Comparison of ENCODE assay signal across 1 cellular context in the genomic region with DNA sequence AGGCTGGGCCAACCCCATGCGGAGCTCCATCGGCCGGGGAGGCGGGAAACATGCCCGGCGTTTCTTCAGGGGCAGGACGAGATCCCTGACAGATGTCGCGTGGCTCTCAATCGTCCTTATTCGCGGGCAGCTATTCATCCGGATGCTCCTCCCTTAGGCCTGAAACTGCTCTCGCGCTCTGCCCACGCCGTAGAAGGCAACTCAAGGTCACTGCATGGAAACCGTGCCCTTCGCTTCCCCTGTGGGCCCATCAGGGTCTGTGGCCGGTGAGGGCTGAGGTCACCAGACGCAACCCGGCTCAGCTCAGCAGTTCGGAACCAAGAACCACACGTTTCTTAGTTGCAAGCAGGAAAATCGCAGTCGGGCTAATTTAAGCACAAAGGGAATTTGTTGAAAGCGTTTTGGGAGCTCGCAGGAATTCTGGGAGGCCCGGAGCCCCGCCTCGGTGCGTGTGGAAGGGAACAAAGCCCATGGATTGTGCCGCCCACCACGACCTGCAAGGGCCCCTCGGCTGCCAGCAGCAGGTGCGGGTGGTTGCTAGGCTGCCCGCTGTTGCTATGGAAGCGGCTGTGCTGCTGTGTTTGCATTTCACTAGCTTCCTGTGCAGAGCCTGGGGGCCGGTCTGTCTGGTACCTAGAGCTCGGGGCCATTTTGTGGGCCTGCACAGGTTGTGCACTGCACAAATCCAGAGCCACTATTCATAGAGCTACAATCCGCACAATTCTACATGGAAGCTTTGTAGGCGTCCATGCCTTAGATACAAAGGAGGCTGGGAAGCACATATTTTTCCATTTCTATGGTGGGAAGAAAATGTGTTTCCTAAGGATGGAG.
TF ChIP-seq lines count a peak whose summit lies in the region.

No MANE protein-coding gene starts in this region.

TF ChIP-seq in HepG2, 621 proteins besides CTCF, POLR2A, EP300 and RAD21 (continued from another document):
- TF ChIP-seq, protein P1, sequence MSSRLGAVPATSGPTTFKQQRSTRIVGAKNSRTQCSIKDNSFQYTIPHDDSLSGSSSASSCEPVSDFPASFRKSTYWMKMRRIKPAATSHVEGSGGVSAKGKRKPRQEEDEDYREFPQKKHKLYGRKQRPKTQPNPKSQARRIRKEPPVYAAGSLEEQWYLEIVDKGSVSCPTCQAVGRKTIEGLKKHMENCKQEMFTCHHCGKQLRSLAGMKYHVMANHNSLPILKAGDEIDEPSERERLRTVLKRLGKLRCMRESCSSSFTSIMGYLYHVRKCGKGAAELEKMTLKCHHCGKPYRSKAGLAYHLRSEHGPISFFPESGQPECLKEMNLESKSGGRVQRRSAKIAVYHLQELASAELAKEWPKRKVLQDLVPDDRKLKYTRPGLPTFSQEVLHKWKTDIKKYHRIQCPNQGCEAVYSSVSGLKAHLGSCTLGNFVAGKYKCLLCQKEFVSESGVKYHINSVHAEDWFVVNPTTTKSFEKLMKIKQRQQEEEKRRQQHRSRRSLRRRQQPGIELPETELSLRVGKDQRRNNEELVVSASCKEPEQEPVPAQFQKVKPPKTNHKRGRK (CRISPR knock-in tag; IDR thresholded peaks at IDR 0.05), result no peak
- TF ChIP-seq ZNF780A (CRISPR knock-in tag; IDR thresholded peaks at IDR 0.05) (no peak), ZNF260 (CRISPR knock-in tag; IDR thresholded peaks at IDR 0.05; ENCODE audit: borderline replicate concordance, low read depth) (no peak), MTF2 (CRISPR knock-in tag; IDR thresholded peaks at IDR 0.05; ENCODE audit: borderline replicate concordance) (no peak), AGO1 (IDR thresholded peaks at IDR 0.05; ENCODE audit: low read depth, low read length, poor library complexity, severe bottlenecking) (peak; percentile 93), PRMT3 (CRISPR knock-in tag; IDR thresholded peaks at IDR 0.05; ENCODE audit: borderline replicate concordance, low read depth) (no peak), MAFG (CRISPR knock-in tag; IDR thresholded peaks at IDR 0.05) (no peak), AGO2 (optimal IDR thresholded peaks at IDR 0.05; ENCODE audit: low read depth, low read length) (peak; percentile 88), HNRNPK (IDR thresholded peaks at IDR 0.05; ENCODE audit: low read depth, low read length, poor library complexity, severe bottlenecking) (no peak), SCMH1 (CRISPR knock-in tag; IDR thresholded peaks at IDR 0.05; ENCODE audit: borderline replicate concordance) (no peak), HCFC1 (IDR thresholded peaks at IDR 0.05; ENCODE audit: low read depth, low read length) (peak; percentile 11; the same call in 1 of the 2 replicates), ARID2 (CRISPR knock-in tag; IDR thresholded peaks at IDR 0.05; ENCODE audit: borderline replicate concordance) (no peak), TBX3 (IDR thresholded peaks at IDR 0.05; ENCODE audit: borderline replicate concordance) (no peak), TMF1 (CRISPR knock-in tag; IDR thresholded peaks at IDR 0.05; ENCODE audit: low read depth) (no peak; the same call in 1 of the 2 replicates), ZNF335 (CRISPR knock-in tag; IDR thresholded peaks at IDR 0.05) (no peak), ZNF234 (CRISPR knock-in tag; conservative IDR thresholded peaks at IDR 0.05) (no peak), FOXA1 (IDR thresholded peaks at IDR 0.05) (no peak), FOXA1 (CRISPR knock-in tag; IDR thresholded peaks at IDR 0.05) (peak; percentile 83), SNAPC2 (CRISPR knock-in tag; IDR thresholded peaks at IDR 0.05) (no peak), SMAD1 (CRISPR knock-in tag; IDR thresholded peaks at IDR 0.05; ENCODE audit: borderline replicate concordance, low read depth) (no peak), RFX5 (IDR thresholded peaks at IDR 0.05; ENCODE audit: low read depth, low read length) (peak; percentile 69; the same call in 1 of the 2 replicates), SRSF1 (optimal IDR thresholded peaks at IDR 0.05; ENCODE audit: low read depth, low read length) (peak; percentile 53), ZNF207 (IDR thresholded peaks at IDR 0.05; ENCODE audit: borderline replicate concordance) (no peak), GABPB1 (CRISPR knock-in tag; IDR thresholded peaks at IDR 0.05) (peak; percentile 74), ZNF343 (CRISPR knock-in tag; IDR thresholded peaks at IDR 0.05) (no peak), CCAR2 (optimal IDR thresholded peaks at IDR 0.05; ENCODE audit: low read depth, low read length) (peak; percentile 40), JUN (CRISPR knock-in tag; IDR thresholded peaks at IDR 0.05) (no peak), ZNF143 (CRISPR knock-in tag; IDR thresholded peaks at IDR 0.05) (peak; percentile 69; the same call in 1 of the 2 replicates), CHD2 (IDR thresholded peaks at IDR 0.05; ENCODE audit: low read depth, low read length) (peak; percentile 84), ZNF569 (CRISPR knock-in tag; IDR thresholded peaks at IDR 0.05; ENCODE audit: borderline replicate concordance) (0 out of 2 replicates have a peak, but pooled peaks have one; percentile 39)
- TF ChIP-seq, protein P2, sequence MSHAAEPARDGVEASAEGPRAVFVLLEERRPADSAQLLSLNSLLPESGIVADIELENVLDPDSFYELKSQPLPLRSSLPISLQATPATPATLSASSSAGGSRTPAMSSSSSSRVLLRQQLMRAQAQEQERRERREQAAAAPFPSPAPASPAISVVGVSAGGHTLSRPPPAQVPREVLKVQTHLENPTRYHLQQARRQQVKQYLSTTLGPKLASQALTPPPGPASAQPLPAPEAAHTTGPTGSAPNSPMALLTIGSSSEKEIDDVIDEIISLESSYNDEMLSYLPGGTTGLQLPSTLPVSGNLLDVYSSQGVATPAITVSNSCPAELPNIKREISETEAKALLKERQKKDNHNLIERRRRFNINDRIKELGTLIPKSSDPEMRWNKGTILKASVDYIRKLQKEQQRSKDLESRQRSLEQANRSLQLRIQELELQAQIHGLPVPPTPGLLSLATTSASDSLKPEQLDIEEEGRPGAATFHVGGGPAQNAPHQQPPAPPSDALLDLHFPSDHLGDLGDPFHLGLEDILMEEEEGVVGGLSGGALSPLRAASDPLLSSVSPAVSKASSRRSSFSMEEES (CRISPR knock-in tag; IDR thresholded peaks at IDR 0.05), result 0 out of 2 replicates have a peak, but pooled peaks have one; percentile 49
- TF ChIP-seq, protein P3, sequence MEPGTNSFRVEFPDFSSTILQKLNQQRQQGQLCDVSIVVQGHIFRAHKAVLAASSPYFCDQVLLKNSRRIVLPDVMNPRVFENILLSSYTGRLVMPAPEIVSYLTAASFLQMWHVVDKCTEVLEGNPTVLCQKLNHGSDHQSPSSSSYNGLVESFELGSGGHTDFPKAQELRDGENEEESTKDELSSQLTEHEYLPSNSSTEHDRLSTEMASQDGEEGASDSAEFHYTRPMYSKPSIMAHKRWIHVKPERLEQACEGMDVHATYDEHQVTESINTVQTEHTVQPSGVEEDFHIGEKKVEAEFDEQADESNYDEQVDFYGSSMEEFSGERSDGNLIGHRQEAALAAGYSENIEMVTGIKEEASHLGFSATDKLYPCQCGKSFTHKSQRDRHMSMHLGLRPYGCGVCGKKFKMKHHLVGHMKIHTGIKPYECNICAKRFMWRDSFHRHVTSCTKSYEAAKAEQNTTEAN (CRISPR knock-in tag; conservative IDR thresholded peaks at IDR 0.05), result 0 out of 2 replicates have a peak, but pooled peaks have one; percentile 66
- TF ChIP-seq, protein P4, sequence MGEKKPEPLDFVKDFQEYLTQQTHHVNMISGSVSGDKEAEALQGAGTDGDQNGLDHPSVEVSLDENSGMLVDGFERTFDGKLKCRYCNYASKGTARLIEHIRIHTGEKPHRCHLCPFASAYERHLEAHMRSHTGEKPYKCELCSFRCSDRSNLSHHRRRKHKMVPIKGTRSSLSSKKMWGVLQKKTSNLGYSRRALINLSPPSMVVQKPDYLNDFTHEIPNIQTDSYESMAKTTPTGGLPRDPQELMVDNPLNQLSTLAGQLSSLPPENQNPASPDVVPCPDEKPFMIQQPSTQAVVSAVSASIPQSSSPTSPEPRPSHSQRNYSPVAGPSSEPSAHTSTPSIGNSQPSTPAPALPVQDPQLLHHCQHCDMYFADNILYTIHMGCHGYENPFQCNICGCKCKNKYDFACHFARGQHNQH (CRISPR knock-in tag; IDR thresholded peaks at IDR 0.05), result peak; percentile 79
- TF ChIP-seq, protein P5, sequence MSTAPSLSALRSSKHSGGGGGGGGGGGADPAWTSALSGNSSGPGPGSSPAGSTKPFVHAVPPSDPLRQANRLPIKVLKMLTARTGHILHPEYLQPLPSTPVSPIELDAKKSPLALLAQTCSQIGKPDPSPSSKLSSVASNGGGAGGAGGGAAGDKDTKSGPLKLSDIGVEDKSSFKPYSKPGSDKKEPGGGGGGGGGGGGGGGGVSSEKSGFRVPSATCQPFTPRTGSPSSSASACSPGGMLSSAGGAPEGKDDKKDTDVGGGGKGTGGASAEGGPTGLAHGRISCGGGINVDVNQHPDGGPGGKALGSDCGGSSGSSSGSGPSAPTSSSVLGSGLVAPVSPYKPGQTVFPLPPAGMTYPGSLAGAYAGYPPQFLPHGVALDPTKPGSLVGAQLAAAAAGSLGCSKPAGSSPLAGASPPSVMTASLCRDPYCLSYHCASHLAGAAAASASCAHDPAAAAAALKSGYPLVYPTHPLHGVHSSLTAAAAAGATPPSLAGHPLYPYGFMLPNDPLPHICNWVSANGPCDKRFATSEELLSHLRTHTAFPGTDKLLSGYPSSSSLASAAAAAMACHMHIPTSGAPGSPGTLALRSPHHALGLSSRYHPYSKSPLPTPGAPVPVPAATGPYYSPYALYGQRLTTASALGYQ (CRISPR knock-in tag; IDR thresholded peaks at IDR 0.05), result no peak
- TF ChIP-seq, protein P6, sequence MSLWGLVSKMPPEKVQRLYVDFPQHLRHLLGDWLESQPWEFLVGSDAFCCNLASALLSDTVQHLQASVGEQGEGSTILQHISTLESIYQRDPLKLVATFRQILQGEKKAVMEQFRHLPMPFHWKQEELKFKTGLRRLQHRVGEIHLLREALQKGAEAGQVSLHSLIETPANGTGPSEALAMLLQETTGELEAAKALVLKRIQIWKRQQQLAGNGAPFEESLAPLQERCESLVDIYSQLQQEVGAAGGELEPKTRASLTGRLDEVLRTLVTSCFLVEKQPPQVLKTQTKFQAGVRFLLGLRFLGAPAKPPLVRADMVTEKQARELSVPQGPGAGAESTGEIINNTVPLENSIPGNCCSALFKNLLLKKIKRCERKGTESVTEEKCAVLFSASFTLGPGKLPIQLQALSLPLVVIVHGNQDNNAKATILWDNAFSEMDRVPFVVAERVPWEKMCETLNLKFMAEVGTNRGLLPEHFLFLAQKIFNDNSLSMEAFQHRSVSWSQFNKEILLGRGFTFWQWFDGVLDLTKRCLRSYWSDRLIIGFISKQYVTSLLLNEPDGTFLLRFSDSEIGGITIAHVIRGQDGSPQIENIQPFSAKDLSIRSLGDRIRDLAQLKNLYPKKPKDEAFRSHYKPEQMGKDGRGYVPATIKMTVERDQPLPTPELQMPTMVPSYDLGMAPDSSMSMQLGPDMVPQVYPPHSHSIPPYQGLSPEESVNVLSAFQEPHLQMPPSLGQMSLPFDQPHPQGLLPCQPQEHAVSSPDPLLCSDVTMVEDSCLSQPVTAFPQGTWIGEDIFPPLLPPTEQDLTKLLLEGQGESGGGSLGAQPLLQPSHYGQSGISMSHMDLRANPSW (CRISPR knock-in tag; IDR thresholded peaks at IDR 0.05; ENCODE audit: borderline replicate concordance), result peak; percentile 45; the same call in 1 of the 2 replicates
- TF ChIP-seq, protein P7, sequence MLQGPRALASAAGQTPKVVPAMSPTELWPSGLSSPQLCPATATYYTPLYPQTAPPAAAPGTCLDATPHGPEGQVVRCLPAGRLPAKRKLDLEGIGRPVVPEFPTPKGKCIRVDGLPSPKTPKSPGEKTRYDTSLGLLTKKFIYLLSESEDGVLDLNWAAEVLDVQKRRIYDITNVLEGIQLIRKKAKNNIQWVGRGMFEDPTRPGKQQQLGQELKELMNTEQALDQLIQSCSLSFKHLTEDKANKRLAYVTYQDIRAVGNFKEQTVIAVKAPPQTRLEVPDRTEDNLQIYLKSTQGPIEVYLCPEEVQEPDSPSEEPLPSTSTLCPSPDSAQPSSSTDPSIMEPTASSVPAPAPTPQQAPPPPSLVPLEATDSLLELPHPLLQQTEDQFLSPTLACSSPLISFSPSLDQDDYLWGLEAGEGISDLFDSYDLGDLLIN (CRISPR knock-in tag; IDR thresholded peaks at IDR 0.05; ENCODE audit: borderline replicate concordance), result no peak
